ENCODE assay signal across 28 cellular contexts in genomic region chr9:96858670-96859069, GRCh38. TPM values are rescaled to one million over a fixed set of nuclear protein-coding genes. Genes with fewer than 3 reads are reported as not detected.
DNase-seq lines count a peak whose midpoint lies in the region; ATAC-seq, FAIRE-seq and TF ChIP-seq lines count a peak whose summit lies in the region.
"Had no signal": no experiment of that assay in that cellular context is flagged by ENCODE, and none has a peak within 500 bp of the region (broad histone marks: within the 10 kb centered on the region; RNA-seq: fewer than 3 reads in every experiment).

No MANE protein-coding gene starts in this region.

- H3K4me3 Mint-ChIP-seq in WTC11, result no peak overlapping the region
- no peak overlapping the region for H3K4me3 Mint-ChIP-seq in activated T-cell treated with anti-CD3 and anti-CD28 coated beads, Interleukin-2, amount 50 U/mL, for 24 hours
- H3K4me3 Mint-ChIP-seq: activated CD4-positive, alpha-beta T cell treated with anti-CD3 and anti-CD28 coated beads for 36 hours; activated T-cell treated with anti-CD3 and anti-CD28 coated beads, Interleukin-2, amount 50 U/mL, for 4 hours; CD8-positive, alpha-beta T cell; dendritic cell treated with granulocyte-macrophage colony-stimulating factor and Interleukin-4, amounts not matched to agents 40 ng/mL and 50 ng/mL, for 4 days; nephron progenitor cell had no signal

- no peaks in the 10 kb centered on the region for H3K9me2 ChIP-seq in SK-N-SH

- H2AFZ ChIP-seq in SK-N-SH (ENCODE audit: low read depth), result no peak overlapping the region
- H2AFZ ChIP-seq: GM23248 had no signal

- H3K79me2 ChIP-seq in SK-N-SH (ENCODE audit: insufficient read depth), result peaks cover under 1% of the 10 kb centered on the region; the same call in 1 of the 2 replicates

- peaks cover 4% of the 10 kb centered on the region; the same call in 1 of the 2 replicates for H3K9me3 Mint-ChIP-seq in WTC11
- H3K9me3 Mint-ChIP-seq in activated T-cell treated with anti-CD3 and anti-CD28 coated beads, Interleukin-2, amount 50 U/mL, for 24 hours, result no peaks in the 10 kb centered on the region
- H3K9me3 Mint-ChIP-seq: activated naive CD4-positive, alpha-beta T cell treated with anti-CD3 and anti-CD28 coated beads, Interleukin-2, amount 50 U/mL, for 72 hours; activated T-cell treated with anti-CD3 and anti-CD28 coated beads, Interleukin-2, amount 50 U/mL, for 4 hours; CD8-positive, alpha-beta T cell; dendritic cell treated with granulocyte-macrophage colony-stimulating factor and Interleukin-4, amounts not matched to agents 40 ng/mL and 50 ng/mL, for 4 days had no signal

- H4K20me1 ChIP-seq in SK-N-SH (ENCODE audit: insufficient read depth), result no peaks in the 10 kb centered on the region

- POLR2A ChIA-PET in SK-N-SH (lab: Yijun Ruan, JAX) (no interaction called here), WTC11 (lab: Charles Lee) (no interaction called here)

- DNase-seq in SK-N-SH (no peak), WTC11 (ENCODE audit: low spot score) (no peak), foreskin keratinocyte (no peak), urothelium cell line (ENCODE audit: low spot score) (no peak), SIG-M5 treated with dmso at 0.1 percent for 504 hours (lab: John Stamatoyannopoulos, UW; ENCODE audit: unreplicated experiment) (no peak), NOMO-1 (lab: John Stamatoyannopoulos, UW; ENCODE audit: unreplicated experiment in 2 of 2) (no peak)
- DNase-seq in activated T-cell treated with anti-CD3 and anti-CD28 coated beads, Interleukin-2, amount 50 U/mL, for 24 hours, result no peak
- DNase-seq: activated CD4-positive, alpha-beta T cell treated with anti-CD3 and anti-CD28 coated beads for 36 hours; activated T-cell treated with anti-CD3 and anti-CD28 coated beads, Interleukin-2, amount 50 U/mL, for 4 hours; anterior cingulate cortex; GDM1; Karpas-422; kidney; NCI-H1092; NCI-H2081 treated with DMSO at 0.1 percent for 48 hours; NCI-H774; nephron progenitor cell; pancreas; stimulated activated CD4-positive, alpha-beta T cell treated with anti-CD3 and anti-CD28 coated beads, Interleukin-4, amount 100 ng/mL, for 4 hours; stimulated activated naive CD4-positive, alpha-beta T cell treated with Interleukin-2 at 50 U/mL for 16 hours had no signal

- H3K27ac Mint-ChIP-seq in WTC11, result peak overlapping the region; percentile 85; the same call in 1 of the 2 replicates
- H3K27ac Mint-ChIP-seq in activated T-cell treated with anti-CD3 and anti-CD28 coated beads, Interleukin-2, amount 50 U/mL, for 24 hours, result no peak overlapping the region
- H3K27ac Mint-ChIP-seq: activated CD4-positive, alpha-beta T cell treated with anti-CD3 and anti-CD28 coated beads for 36 hours; CD8-positive, alpha-beta T cell; dendritic cell treated with granulocyte-macrophage colony-stimulating factor and Interleukin-4, amounts not matched to agents 40 ng/mL and 50 ng/mL, for 4 days; nephron progenitor cell had no signal

- WGBS in SK-N-SH (ENCODE audit: low lambda C conversion rate), result 97% methylated on average over 8 of the region's 8 CpGs

- H3K4me1 Mint-ChIP-seq in WTC11, result peaks cover 38% of the 10 kb centered on the region
- H3K4me1 Mint-ChIP-seq in activated T-cell treated with anti-CD3 and anti-CD28 coated beads, Interleukin-2, amount 50 U/mL, for 24 hours (ENCODE audit: low read depth), result peaks cover 27% of the 10 kb centered on the region

- CTCF ChIA-PET in SK-N-SH (lab: Yijun Ruan, JAX) (interaction anchor here (0.6 to 6.7 kb wide), 6 partner anchors 14 to 740 kb away, joined by 3 to 134 read pairs (median 28); no protein-coding TSS in a partner anchor), WTC11 (lab: Charles Lee) (interaction anchor here (0.8 to 2.4 kb wide), 3 partner anchors 17 to 604 kb away, joined by 3 to 21 read pairs (median 4); no protein-coding TSS in a partner anchor)

- H3F3A ChIP-seq in SK-N-SH (replicated peaks; ENCODE audit: insufficient read depth), result peaks cover 7% of the 10 kb centered on the region

- H3K4me3 ChIP-seq in SK-N-SH (ENCODE audit: low read depth in 2 of 2, low read length in 1 of 2), result no peak overlapping the region
- H3K4me3 ChIP-seq: GM23248, pancreas, SJSA1, thyroid gland had no signal

- no peaks in the 10 kb centered on the region for H3K36me3 Mint-ChIP-seq in WTC11
- H3K36me3 Mint-ChIP-seq in activated T-cell treated with anti-CD3 and anti-CD28 coated beads, Interleukin-2, amount 50 U/mL, for 24 hours (ENCODE audit: low read depth), result peaks cover 6% of the 10 kb centered on the region

- no peak for TF ChIP-seq RAD21 in SK-N-SH (IDR thresholded peaks at IDR 0.05; ENCODE audit: low read length)

- ATAC-seq in SK-N-SH treated with all-trans-retinoic acid at 6 μM for 48 hours (no peak), WTC11 (no peak), foreskin keratinocyte (no peak)
- ATAC-seq: activated CD4-positive, alpha-beta T cell treated with anti-CD3 and anti-CD28 coated beads for 36 hours; activated naive CD4-positive, alpha-beta T cell treated with anti-CD3 and anti-CD28 coated beads, Interleukin-2, amount 50 U/mL, for 72 hours; activated T-cell treated with anti-CD3 and anti-CD28 coated beads, Interleukin-2, amount 50 U/mL, for 4 hours; CD8-positive, alpha-beta T cell; pancreas had no signal

- H3K27ac ChIP-seq in SK-N-SH (ENCODE audit: low read depth in 2 of 2, low read length in 1 of 2), result peak overlapping the region in 1 of 2 experiments; percentile 39; a peak in 1 of 4 replicates
- H3K27ac ChIP-seq in foreskin keratinocyte, result peak overlapping the region; percentile 91
- H3K27ac ChIP-seq: GM23248, pancreas, SJSA1, thyroid gland had no signal

- no peak for TF ChIP-seq EP300 in SK-N-SH (IDR thresholded peaks at IDR 0.05; ENCODE audit: borderline replicate concordance in 1 of 2, low read depth in 1 of 2, low read length in 1 of 2)

- no peak overlapping the region for H3K9ac ChIP-seq in SK-N-SH
- H3K9ac ChIP-seq: GM23248 had no signal

- H3K27me3 Mint-ChIP-seq in WTC11 (ENCODE audit: low read depth), result peaks cover 4% of the 10 kb centered on the region; the same call in 1 of the 2 replicates
- peaks cover 15% of the 10 kb centered on the region for H3K27me3 Mint-ChIP-seq in activated T-cell treated with anti-CD3 and anti-CD28 coated beads, Interleukin-2, amount 50 U/mL, for 24 hours

- FAIRE-seq in urothelium cell line (lab: Jason Lieb, UNC), result peak; percentile 30
- FAIRE-seq: endometrium, kidney, pancreas had no signal

- peak overlapping the region; percentile 69 for H3K4me2 ChIP-seq in SK-N-SH

- TF ChIP-seq CTCF in SK-N-SH (IDR thresholded peaks at IDR 0.05), result no peak
- no peak for TF ChIP-seq CTCF in WTC11 (IDR thresholded peaks at IDR 0.05)
- TF ChIP-seq CTCF in foreskin keratinocyte (conservative IDR thresholded peaks at IDR 0.05), result no peak

- H3K9me3 ChIP-seq in SK-N-SH, result no peaks in the 10 kb centered on the region
- H3K9me3 ChIP-seq: pancreas, SJSA1, thyroid gland had no signal

- H3K4me1 ChIP-seq in SK-N-SH (ENCODE audit: control insufficient read depth in 1 of 2, insufficient read depth in 2 of 2, low read depth in 1 of 2, low read length in 1 of 2), result peaks cover 13 to 15% of the 10 kb centered on the region in 2 experiments; a peak in 3 of 4 replicates
- H3K4me1 ChIP-seq in foreskin keratinocyte, result peaks cover 32% of the 10 kb centered on the region

- H3K27me3 ChIP-seq in SK-N-SH (ENCODE audit: insufficient read depth), result no peaks in the 10 kb centered on the region
- no peaks in the 10 kb centered on the region for H3K27me3 ChIP-seq in foreskin keratinocyte
- H3K27me3 ChIP-seq: pancreas, thyroid gland had no signal

- no peaks in the 10 kb centered on the region for H3K36me3 ChIP-seq in SK-N-SH (replicated peaks in 1 of 2; ENCODE audit: control insufficient read depth in 1 of 2, insufficient read depth in 2 of 2, low read length in 1 of 2)
- H3K36me3 ChIP-seq: pancreas, SJSA1, thyroid gland had no signal

TF ChIP-seq in SK-N-SH, 30 proteins besides CTCF, POLR2A, EP300 and RAD21 (continues in another document):
- TF ChIP-seq TAF1 (IDR thresholded peaks at IDR 0.05; ENCODE audit: borderline replicate concordance, low read depth, low read length), result no peak
- no peak for TF ChIP-seq RCOR1 (IDR thresholded peaks at IDR 0.05; ENCODE audit: low read length)
- no peak for TF ChIP-seq RFX5 (IDR thresholded peaks at IDR 0.05; ENCODE audit: low read length)

TF ChIP-seq in SK-N-SH treated with all-trans-retinoic acid at 6 μM for 48 hours, 23 proteins besides CTCF, POLR2A, EP300 and RAD21:
- TF ChIP-seq TCF4 (CRISPR knock-in tag; IDR thresholded peaks at IDR 0.05; ENCODE audit: borderline replicate concordance), result no peak
- no peak for TF ChIP-seq GLIS3 (CRISPR knock-in tag; IDR thresholded peaks at IDR 0.05)
- no peak for TF ChIP-seq ZFP3 (CRISPR knock-in tag; IDR thresholded peaks at IDR 0.05)

TF ChIP-seq in WTC11, 78 proteins besides CTCF, POLR2A, EP300 and RAD21 (continues in another document):
- TF ChIP-seq ZMAT4 (CRISPR knock-in tag; IDR thresholded peaks at IDR 0.05) (no peak), NR2C2 (CRISPR knock-in tag; IDR thresholded peaks at IDR 0.05) (no peak), FOXP1 (CRISPR knock-in tag; IDR thresholded peaks at IDR 0.05; ENCODE audit: borderline replicate concordance) (no peak)

RNA-seq across cellular contexts. Expression of gene ZNF782, which starts 4.4 kb away (rescaled TPM):
- polyA plus RNA-seq in SK-N-SH (2012; rRNA removed), result 1.3 TPM in 2 replicates
- polyA plus RNA-seq in SK-N-SH (2012; cell fraction: cytosol; rRNA removed), result 0.80 and 1.5 TPM in 2 replicates
- 1.9 and 4.4 TPM in 2 replicates for polyA plus RNA-seq in SK-N-SH (2012; cell fraction: nucleus; rRNA removed)
- total RNA-seq in WTC11 (2021), result 4.4 to 6.2 TPM (median 5.2 TPM) in 3 replicates
- 2.5 and 2.6 TPM in 2 replicates for total RNA-seq in foreskin keratinocyte
- 0.38 and 0.60 TPM in 2 replicates for polyA plus RNA-seq in foreskin keratinocyte
